In the genomic region with DNA sequence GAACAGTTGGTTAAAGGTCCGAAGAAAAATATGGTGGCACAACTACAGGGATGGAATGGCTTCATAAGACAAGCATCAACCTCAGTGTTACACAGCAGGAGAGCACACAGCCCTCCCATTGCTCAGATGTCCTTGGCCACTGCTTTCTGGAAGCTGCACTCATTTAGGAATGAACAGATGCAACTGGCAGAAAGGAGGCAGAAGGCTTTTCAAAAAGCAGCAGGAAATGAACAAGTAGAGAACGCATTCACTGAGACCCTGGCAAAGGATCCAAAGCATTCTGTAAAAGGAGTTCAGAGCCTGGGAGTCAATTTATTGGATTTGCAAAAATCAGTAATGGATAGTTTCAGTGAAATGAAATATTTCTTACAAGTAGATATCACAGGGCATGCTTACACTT, we compare ENCODE assay signal across 16 cellular contexts.
"Had no signal": no experiment of that assay in that cellular context is flagged by ENCODE, and none has a peak within 500 bp of the region (broad histone marks: within the 10 kb centered on the region; RNA-seq: fewer than 3 reads in every experiment).

No MANE protein-coding gene starts in this region.

- H3K4me1 Mint-ChIP-seq: activated T-helper 17 cell treated with anti-CD3 and anti-CD28 coated beads, Interleukin-2, amount 50 U/mL, for 72 hours; neural crest cell had no signal

- DNase-seq: activated CD4-positive, CD25-positive, alpha-beta regulatory T cell treated with anti-CD3 and anti-CD28 coated beads, Interleukin-2, amount 50 U/mL, for 72 hours; activated naive CD4-positive, alpha-beta T cell treated with Interleukin-2 at 50 U/mL for 16 hours; activated T-cell treated with anti-CD3 and anti-CD28 coated beads for 4 hours; pancreas; retina; stimulated activated CD4-positive, alpha-beta T cell treated with anti-CD3 and anti-CD28 coated beads, Interleukin-4, amount 100 ng/mL, for 4 hours; stimulated activated CD8-positive, alpha-beta memory T cell treated with anti-CD3 and anti-CD28 coated beads, Interleukin-4, amount 100 ng/mL, for 48 hours; stimulated activated naive CD4-positive, alpha-beta T cell treated with Interleukin-2 at 50 U/mL for 16 hours; T-helper 1 cell; T1000 had no signal

- FAIRE-seq: endometrium, pancreas had no signal

- H3K36me3 ChIP-seq: cardiac muscle cell, pancreas, suprapubic skin had no signal

- H3K9me3 Mint-ChIP-seq: activated T-helper 17 cell treated with anti-CD3 and anti-CD28 coated beads, Interleukin-2, amount 50 U/mL, for 72 hours; neural crest cell had no signal

- H3K4me3 Mint-ChIP-seq: activated T-helper 17 cell treated with anti-CD3 and anti-CD28 coated beads, Interleukin-2, amount 50 U/mL, for 72 hours; neural crest cell had no signal

- H3K27ac ChIP-seq: cardiac muscle cell, pancreas, SK-N-MC, suprapubic skin had no signal

- H3K27me3 ChIP-seq: cardiac muscle cell, pancreas, suprapubic skin had no signal

- ATAC-seq: activated T-helper 17 cell treated with anti-CD3 and anti-CD28 coated beads, Interleukin-2, amount 50 U/mL, for 72 hours; pancreas had no signal

- H3K4me1 ChIP-seq: pancreas had no signal

- H3K27ac Mint-ChIP-seq: activated T-helper 17 cell treated with anti-CD3 and anti-CD28 coated beads, Interleukin-2, amount 50 U/mL, for 72 hours had no signal

- H3K4me3 ChIP-seq: cardiac muscle cell, pancreas, SK-N-MC, suprapubic skin had no signal

- H3K9me3 ChIP-seq: pancreas, suprapubic skin had no signal
